In genomic region chr14:77618381-77618780, GRCh38 we compare ENCODE assay signal across 21 cellular contexts. TPM values are rescaled to one million over a fixed set of nuclear protein-coding genes. Genes with fewer than 3 reads are reported as not detected.
DNase-seq lines count a peak whose midpoint lies in the region; ATAC-seq and TF ChIP-seq lines count a peak whose summit lies in the region.
"Had no signal": no experiment of that assay in that cellular context is flagged by ENCODE, and none has a peak within 500 bp of the region (broad histone marks: within the 10 kb centered on the region; RNA-seq: fewer than 3 reads in every experiment).

No MANE protein-coding gene starts in this region.

- no peak overlapping the region for H3K27ac ChIP-seq in GM23338 (ENCODE audit: low read depth)
- H3K27ac ChIP-seq in CD8-positive, alpha-beta T cell (ENCODE audit: low read depth, low read length) = no peak overlapping the region

- peaks cover 0 to 3% (median 2%) of the 10 kb centered on the region in 3 donors for H3K27me3 Mint-ChIP-seq in CD14-positive monocyte (ENCODE audit: low read depth in 3 of 3)
- peaks cover 1% of the 10 kb centered on the region for H3K27me3 Mint-ChIP-seq in GM23338 (ENCODE audit: insufficient read depth, low read depth, poor library complexity)
- H3K27me3 Mint-ChIP-seq in activated T-helper 1 cell treated with anti-CD3 and anti-CD28 coated beads, Interleukin-12 subunit alpha, Interleukin-12 subunit beta, Interleukin-2, Interleukin-4 antibody, amounts not matched to agents 30 ng/mL and 10 ng/mL and 1 ng/mL, durations not matched to agents 14 hours and 24 hours and 36 hours (ENCODE audit: insufficient read depth) = peaks cover 2% of the 10 kb centered on the region
- peaks cover 6% of the 10 kb centered on the region for H3K27me3 Mint-ChIP-seq in osteocyte (ENCODE audit: unreplicated experiment)
- H3K27me3 Mint-ChIP-seq in CD8-positive, alpha-beta T cell (ENCODE audit: low read depth) = no peaks in the 10 kb centered on the region
- H3K27me3 Mint-ChIP-seq: IgD-negative memory B cell had no signal

- POLR2A ChIA-PET in CD8-positive, alpha-beta T cell (lab: Charles Lee) = no interaction called here

- ATAC-seq in GM23338 = no peak
- ATAC-seq in GM19023 (IDR thresholded peaks at IDR 0.05; ENCODE audit: unreplicated experiment) = no peak
- ATAC-seq in CD8-positive, alpha-beta T cell = no peak

- TF ChIP-seq CTCF in CD14-positive monocyte (IDR thresholded peaks at IDR 0.05) (no peak), GM23338 (conservative IDR thresholded peaks at IDR 0.05; ENCODE audit: low read depth in 2 of 2) (no peak), osteocyte (IDR thresholded peaks at IDR 0.05) (no peak)
- TF ChIP-seq CTCF in CD8-positive, alpha-beta T cell (IDR thresholded peaks at IDR 0.05) = no peak

- peaks cover 26% of the 10 kb centered on the region for H3K79me2 ChIP-seq in GM23338 (replicated peaks; ENCODE audit: insufficient read depth)

- peak overlapping the region in 4 of 7 donors; percentile 1 to 85 (median 72) for H3K27ac Mint-ChIP-seq in CD14-positive monocyte
- H3K27ac Mint-ChIP-seq in GM23338 = no peak overlapping the region
- H3K27ac Mint-ChIP-seq in activated T-helper 1 cell treated with anti-CD3 and anti-CD28 coated beads, Interleukin-12 subunit alpha, Interleukin-12 subunit beta, Interleukin-2, Interleukin-4 antibody, amounts not matched to agents 30 ng/mL and 10 ng/mL and 1 ng/mL, durations not matched to agents 14 hours and 24 hours and 36 hours = peak overlapping the region; percentile 1
- H3K27ac Mint-ChIP-seq in osteocyte (ENCODE audit: unreplicated experiment) = no peak overlapping the region
- no peak overlapping the region for H3K27ac Mint-ChIP-seq in CD8-positive, alpha-beta T cell

- H3K36me3 ChIP-seq in GM23338 (ENCODE audit: insufficient read depth) = no peaks in the 10 kb centered on the region
- no peaks in the 10 kb centered on the region for H3K36me3 ChIP-seq in CD8-positive, alpha-beta T cell (ENCODE audit: insufficient read depth, low read length)

- peaks cover 7% of the 10 kb centered on the region; the same call in 1 of the 2 replicates for H4K20me1 ChIP-seq in GM23338 (replicated peaks; ENCODE audit: insufficient read depth)

- peaks cover 44% of the 10 kb centered on the region for H3K4me1 Mint-ChIP-seq in CD14-positive monocyte
- H3K4me1 Mint-ChIP-seq in GM23338 = peaks cover 29% of the 10 kb centered on the region
- peaks cover 34% of the 10 kb centered on the region for H3K4me1 Mint-ChIP-seq in activated T-helper 1 cell treated with anti-CD3 and anti-CD28 coated beads, Interleukin-12 subunit alpha, Interleukin-12 subunit beta, Interleukin-2, Interleukin-4 antibody, amounts not matched to agents 30 ng/mL and 10 ng/mL and 1 ng/mL, durations not matched to agents 14 hours and 24 hours and 36 hours (ENCODE audit: low read depth)
- peaks cover 22% of the 10 kb centered on the region for H3K4me1 Mint-ChIP-seq in osteocyte (ENCODE audit: unreplicated experiment)
- peaks cover 24% of the 10 kb centered on the region for H3K4me1 Mint-ChIP-seq in CD8-positive, alpha-beta T cell (ENCODE audit: low read depth)

- H3K36me3 Mint-ChIP-seq in CD14-positive monocyte (peaks cover 10 to 13% of the 10 kb centered on the region in 2 donors), GM23338 (ENCODE audit: low read depth) (no peaks in the 10 kb centered on the region; the same call in 2 of the 3 replicates), osteocyte (ENCODE audit: unreplicated experiment) (peaks cover 9% of the 10 kb centered on the region)
- H3K36me3 Mint-ChIP-seq in activated T-helper 1 cell treated with anti-CD3 and anti-CD28 coated beads, Interleukin-12 subunit alpha, Interleukin-12 subunit beta, Interleukin-2, Interleukin-4 antibody, amounts not matched to agents 30 ng/mL and 10 ng/mL and 1 ng/mL, durations not matched to agents 14 hours and 24 hours and 36 hours (ENCODE audit: low read depth) = peaks cover 19% of the 10 kb centered on the region
- peaks cover 13% of the 10 kb centered on the region for H3K36me3 Mint-ChIP-seq in CD8-positive, alpha-beta T cell
- H3K36me3 Mint-ChIP-seq: IgD-negative memory B cell had no signal

- H3K4me2 ChIP-seq in GM23338 = no peak overlapping the region
- H3K4me2 ChIP-seq: SK-N-SH had no signal

- H3K4me1 ChIP-seq in GM23338 (ENCODE audit: insufficient read depth) = peaks cover 21% of the 10 kb centered on the region
- peaks cover 12% of the 10 kb centered on the region for H3K4me1 ChIP-seq in CD8-positive, alpha-beta T cell (ENCODE audit: insufficient read depth, low read length)

- no peaks in the 10 kb centered on the region for H3K27me3 ChIP-seq in GM23338 (ENCODE audit: insufficient read depth)
- H3K27me3 ChIP-seq in CD8-positive, alpha-beta T cell (ENCODE audit: insufficient read depth, low read length) = no peaks in the 10 kb centered on the region
- H3K27me3 ChIP-seq: BLaER1 treated with 17β-estradiol and CSF1 and Interleukin-3, amounts not matched to agents 10 nM and 100 nM had no signal

- intact Hi-C loops in CD14-positive monocyte (cut with micrococcal nuclease) = loop anchor here (10.0 kb wide), 1 partner anchor 54 kb away; no protein-coding TSS in a partner anchor
- intact Hi-C loops in activated T-helper 1 cell treated with anti-CD3 and anti-CD28 coated beads, Interleukin-12 subunit alpha, Interleukin-12 subunit beta, Interleukin-2, Interleukin-4 antibody, amounts not matched to agents 30 ng/mL and 10 ng/mL and 1 ng/mL, durations not matched to agents 14 hours and 24 hours and 36 hours (cut with micrococcal nuclease) = loop anchor here (5.0 kb wide), 2 partner anchors 66 to 521 kb away; partner anchors contain the start of gene CIPC
- intact Hi-C loops in CD8-positive, alpha-beta T cell (cut with DNase I, micrococcal nuclease) = loop anchor here (5.0 to 10.0 kb wide), 4 partner anchors 36 to 804 kb away; partner anchors contain the start of gene ANGEL1 (in 1 of the 2)

- peak overlapping the region; percentile 0 for H2AFZ ChIP-seq in GM23338

- peaks cover 0 to 3% (median 0%) of the 10 kb centered on the region in 7 donors for H3K9me3 Mint-ChIP-seq in CD14-positive monocyte
- no peaks in the 10 kb centered on the region for H3K9me3 Mint-ChIP-seq in GM23338
- H3K9me3 Mint-ChIP-seq in activated T-helper 1 cell treated with anti-CD3 and anti-CD28 coated beads, Interleukin-12 subunit alpha, Interleukin-12 subunit beta, Interleukin-2, Interleukin-4 antibody, amounts not matched to agents 30 ng/mL and 10 ng/mL and 1 ng/mL, durations not matched to agents 14 hours and 24 hours and 36 hours = no peaks in the 10 kb centered on the region
- H3K9me3 Mint-ChIP-seq in osteocyte (ENCODE audit: unreplicated experiment) = no peaks in the 10 kb centered on the region
- H3K9me3 Mint-ChIP-seq in CD8-positive, alpha-beta T cell = no peaks in the 10 kb centered on the region
- H3K9me3 Mint-ChIP-seq: H9 had no signal

- no peak overlapping the region for H3K4me3 ChIP-seq in GM23338
- H3K4me3 ChIP-seq in CD8-positive, alpha-beta T cell (ENCODE audit: low read depth, low read length) = no peak overlapping the region
- H3K4me3 ChIP-seq: BLaER1 treated with 17β-estradiol and CSF1 and Interleukin-3, amounts not matched to agents 10 nM and 100 nM had no signal

- no peaks in the 10 kb centered on the region for H3K9me2 ChIP-seq in GM23338 (ENCODE audit: insufficient read depth)
- H3K9me2 ChIP-seq: SK-N-SH had no signal

- H3K4me3 Mint-ChIP-seq in CD14-positive monocyte (no peak overlapping the region), GM23338 (no peak overlapping the region), osteocyte (ENCODE audit: unreplicated experiment) (no peak overlapping the region)
- H3K4me3 Mint-ChIP-seq in activated T-helper 1 cell treated with anti-CD3 and anti-CD28 coated beads, Interleukin-12 subunit alpha, Interleukin-12 subunit beta, Interleukin-2, Interleukin-4 antibody, amounts not matched to agents 30 ng/mL and 10 ng/mL and 1 ng/mL, durations not matched to agents 14 hours and 24 hours and 36 hours = no peak overlapping the region
- no peak overlapping the region for H3K4me3 Mint-ChIP-seq in CD8-positive, alpha-beta T cell
- H3K4me3 Mint-ChIP-seq: H9 had no signal

- no peaks in the 10 kb centered on the region for H3K9me3 ChIP-seq in CD8-positive, alpha-beta T cell (ENCODE audit: low read length)
- H3K9me3 ChIP-seq: BLaER1 treated with 17β-estradiol and CSF1 and Interleukin-3, amounts not matched to agents 10 nM and 100 nM; SK-N-SH had no signal

- CTCF ChIA-PET in CD8-positive, alpha-beta T cell (lab: Charles Lee) = interaction anchor here (1.2 kb wide), 1 partner anchor 11 kb away, joined by 4 read pairs; no protein-coding TSS in a partner anchor

- H3F3A ChIP-seq in GM23338 (replicated peaks; ENCODE audit: low read depth) = no peaks in the 10 kb centered on the region

- DNase-seq in CD14-positive monocyte (ENCODE audit: low spot score) = no peak
- DNase-seq in GM23338 (ENCODE audit: low spot score) = no peak
- DNase-seq in activated T-helper 1 cell treated with anti-CD3 and anti-CD28 coated beads, Interleukin-12 subunit alpha, Interleukin-12 subunit beta, Interleukin-2, Interleukin-4 antibody, amounts not matched to agents 30 ng/mL and 10 ng/mL and 1 ng/mL, durations not matched to agents 14 hours and 24 hours and 36 hours (ENCODE audit: low spot score) = no peak
- peak; percentile 49 for DNase-seq in osteocyte (ENCODE audit: extremely low spot score, unreplicated experiment)
- no peak for DNase-seq in CD8-positive, alpha-beta T cell
- DNase-seq in GM03348 (ENCODE audit: low spot score) = no peak
- DNase-seq: COR-L47; GDM1; H9; NCI-H1092 treated with DMSO at 0.1 percent for 48 hours; NCI-H146; NCI-H2081; NCI-H446 treated with DMSO at 0.1 percent for 48 hours; NK-92 treated with Interleukin-12 subunit alpha and Interleukin-12 subunit beta, amount 100 ng/mL, for 24 hours; RPMI8226; SHP77 treated with DMSO at 0.1 percent for 48 hours; SK-N-SH; T-helper 1 cell had no signal

RNA-seq across cellular contexts. Expression of gene SPTLC2, which starts 1.9 kb away (rescaled TPM):
- 10 to 100 TPM; 73.1 to 81.9 TPM for polyA plus RNA-seq in CD14-positive monocyte
- total RNA-seq in GM23338 (2014; rRNA removed; shearing (Covaris generic)) = 35.8 and 38.9 TPM in 2 replicates
- 18.0 and 22.3 TPM in 2 replicates for polyA plus RNA-seq in GM23338 (2016; fragmentation: Nextera tagmentation; extraction: Ambion mirVana)
- total RNA-seq in activated T-helper 1 cell treated with anti-CD3 and anti-CD28 coated beads, Interleukin-12 subunit alpha, Interleukin-12 subunit beta, Interleukin-2, Interleukin-4 antibody, amounts not matched to agents 30 ng/mL and 10 ng/mL and 1 ng/mL, durations not matched to agents 14 hours and 24 hours and 36 hours = 29.9 and 31.9 TPM in 2 replicates
- 28.1 and 31.3 TPM in 2 replicates for total RNA-seq in osteocyte
- 10 to 100 TPM; 14.4 to 15.8 TPM for total RNA-seq in CD8-positive, alpha-beta T cell

Comparison
In these comparisons a context has a peak if more than half of its experiments do, and no peak if none do; other contexts are left out.
1. H3K27ac Mint-ChIP-seq: peak in CD14-positive monocyte (4 of 7) and activated T-helper 1 cell treated with anti-CD3 and anti-CD28 coated beads, Interleukin-12 subunit alpha, Interleukin-12 subunit beta, Interleukin-2, Interleukin-4 antibody, amounts not matched to agents 30 ng/mL and 10 ng/mL and 1 ng/mL, durations not matched to agents 14 hours and 24 hours and 36 hours (single experiment); none in GM23338 (single experiment), osteocyte (single experiment) and CD8-positive, alpha-beta T cell (single experiment).